ENCODE assay signal across 8 cellular contexts in the genomic region with DNA sequence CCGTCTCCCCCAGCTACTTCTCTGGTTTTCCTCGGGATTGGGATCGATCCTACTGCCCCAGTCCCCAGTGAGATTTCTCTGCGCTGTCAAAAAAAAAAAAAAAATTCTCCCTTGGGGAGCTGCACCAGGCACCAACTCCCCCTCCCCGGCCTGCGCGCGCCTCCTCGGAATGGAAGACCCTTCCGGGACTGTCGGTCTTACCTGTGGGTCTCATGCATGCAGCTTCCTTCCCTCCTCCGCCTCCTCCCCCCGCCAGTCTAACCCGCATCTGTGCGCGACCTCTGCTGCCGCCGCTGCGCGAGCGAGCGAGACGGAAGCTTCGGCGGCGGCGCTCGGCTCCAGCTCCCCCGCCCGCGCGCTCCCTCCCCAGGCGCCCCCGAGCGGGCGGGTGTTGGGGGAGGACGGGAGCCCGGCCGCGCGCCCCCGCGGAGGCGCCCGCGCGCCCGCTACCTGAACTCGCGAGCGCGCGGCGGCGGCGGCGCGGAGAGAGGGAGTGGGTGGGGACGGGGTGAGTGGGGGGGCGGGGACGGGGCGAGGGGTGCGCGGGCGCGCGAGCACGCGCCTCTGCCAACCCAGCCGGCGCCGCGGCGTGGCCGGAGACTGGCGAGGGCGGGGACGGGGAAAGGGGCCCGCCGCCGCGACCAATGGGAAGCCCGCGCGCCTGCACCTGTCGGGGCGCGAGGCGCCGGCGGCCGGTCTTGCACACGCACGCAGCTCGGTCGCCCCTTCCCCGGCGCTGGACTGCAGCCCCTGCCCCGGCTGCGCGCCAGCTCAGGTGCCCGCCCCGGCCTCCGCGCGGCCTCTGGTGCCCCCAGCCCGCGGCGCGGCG. TPM values are rescaled to one million over a fixed set of nuclear protein-coding genes. Genes with fewer than 3 reads are reported as not detected.
A peak's percentile ranks its signal among the peaks of the same experiment; 100 is the strongest.
DNase-seq lines count a peak whose midpoint lies in the region; ATAC-seq and TF ChIP-seq lines count a peak whose summit lies in the region.

A gene with protein sequence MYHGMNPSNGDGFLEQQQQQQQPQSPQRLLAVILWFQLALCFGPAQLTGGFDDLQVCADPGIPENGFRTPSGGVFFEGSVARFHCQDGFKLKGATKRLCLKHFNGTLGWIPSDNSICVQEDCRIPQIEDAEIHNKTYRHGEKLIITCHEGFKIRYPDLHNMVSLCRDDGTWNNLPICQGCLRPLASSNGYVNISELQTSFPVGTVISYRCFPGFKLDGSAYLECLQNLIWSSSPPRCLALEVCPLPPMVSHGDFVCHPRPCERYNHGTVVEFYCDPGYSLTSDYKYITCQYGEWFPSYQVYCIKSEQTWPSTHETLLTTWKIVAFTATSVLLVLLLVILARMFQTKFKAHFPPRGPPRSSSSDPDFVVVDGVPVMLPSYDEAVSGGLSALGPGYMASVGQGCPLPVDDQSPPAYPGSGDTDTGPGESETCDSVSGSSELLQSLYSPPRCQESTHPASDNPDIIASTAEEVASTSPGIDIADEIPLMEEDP (minus strand): TSS at position 321 of the 829 bp plus-strand sequence. CDS start 751 bp downstream, outside the sequence.

- H3K36me3 ChIP-seq in body of pancreas (replicated peaks in 1 of 2; ENCODE audit: insufficient read depth in 1 of 2, low read depth in 2 of 2) (no peaks in the 10 kb centered on the region), kidney epithelial cell (ENCODE audit: control insufficient read depth, insufficient read depth, low read length) (no peaks in the 10 kb centered on the region)

- no peak within 1 kb of the TSS for H3K27ac ChIP-seq in 22Rv1
- peak within 1 kb of the TSS in 1 of 4 donors; percentile 38 for H3K27ac ChIP-seq in body of pancreas

- DNase-seq in NCI-H1092 (lab: John Stamatoyannopoulos, UW) (peak; percentile 82), T-helper 9 cell (peak; percentile 54), body of pancreas (peak; percentile 62 to 85 (median 72)), kidney epithelial cell (ENCODE audit: low read depth) (no peak), HPDE6-E6E7 (ENCODE audit: extremely low spot score) (no peak)
- peak; percentile 73 for DNase-seq in stimulated activated CD4-positive, alpha-beta T cell treated with anti-CD3 and anti-CD28 coated beads, Interleukin-15, amount 100 ng/mL, for 24 hours

- H3K4me3 ChIP-seq in body of pancreas (peak within 1 kb of the TSS; percentile 45 to 56), kidney epithelial cell (ENCODE audit: low read depth, low read length) (peak within 1 kb of the TSS; percentile 42)

- WGBS in body of pancreas, 2 donors = 0% methylated on average over 11 to 89 of the region's 111 CpGs

- intact Hi-C loops in body of pancreas (cut with DNase I) = no loop called here

- peaks cover 21% of the 10 kb centered on the region for H3K4me1 ChIP-seq in body of pancreas

- no peaks in the 10 kb centered on the region for H3K9me3 ChIP-seq in body of pancreas

- H3K27me3 ChIP-seq in body of pancreas (no peaks in the 10 kb centered on the region), kidney epithelial cell (ENCODE audit: control insufficient read depth, insufficient read depth, low read length) (peaks cover 32% of the 10 kb centered on the region)

- TF ChIP-seq CTCF in 22Rv1 (IDR thresholded peaks at IDR 0.05) (peak; percentile 6; the same call in 1 of the 2 replicates), body of pancreas (IDR thresholded peaks at IDR 0.05) (peak in 2 of 7 experiments; percentile 10 to 35), kidney epithelial cell (IDR thresholded peaks at IDR 0.05; ENCODE audit: insufficient read depth, low read length, poor library complexity, severe bottlenecking) (no peak)

- ATAC-seq in GM18909 (IDR thresholded peaks at IDR 0.05; ENCODE audit: poor library complexity, unreplicated experiment) (peak; percentile 68), body of pancreas (peak; percentile 91)

- TF ChIP-seq POLR2A in body of pancreas (IDR thresholded peaks at IDR 0.05) = peak in 2 of 3 donors; percentile 17 to 41

RNA-seq across cellular contexts. Expression of the gene that starts here (rescaled TPM):
- 10 to 100 TPM in 1 of 2 donors, 1 to 10 TPM in 1; 3.6 to 18.1 TPM for total RNA-seq in body of pancreas
- total RNA-seq in kidney epithelial cell = 0.84 and 1.8 TPM in 2 replicates

Comparison
In these comparisons a context has a peak if more than half of its experiments do, and no peak if none do; other contexts are left out.
1. DNase-seq: peak in NCI-H1092 (single experiment), T-helper 9 cell (single experiment), body of pancreas (4 of 4) and stimulated activated CD4-positive, alpha-beta T cell treated with anti-CD3 and anti-CD28 coated beads, Interleukin-15, amount 100 ng/mL, for 24 hours (single experiment); none in kidney epithelial cell (single experiment) and HPDE6-E6E7 (single experiment).